ENCODE assay signal across 9 cellular contexts in genomic region chr2:30208453-30208852, GRCh38. TPM values are rescaled to one million over a fixed set of nuclear protein-coding genes. Genes with fewer than 3 reads are reported as not detected.
DNase-seq lines count a peak whose midpoint lies in the region; ATAC-seq and TF ChIP-seq lines count a peak whose summit lies in the region.
"Had no signal": no experiment of that assay in that cellular context is flagged by ENCODE, and none has a peak within 500 bp of the region (broad histone marks: within the 10 kb centered on the region; RNA-seq: fewer than 3 reads in every experiment).

No MANE protein-coding gene starts in this region.

- H3K36me3 ChIP-seq in esophagus muscularis mucosa: no peaks in the 10 kb centered on the region

- TF ChIP-seq CTCF in CD14-positive monocyte (IDR thresholded peaks at IDR 0.05) (peak; percentile 91), esophagus muscularis mucosa (IDR thresholded peaks at IDR 0.05) (peak; percentile 91 to 97 (median 93))

- peaks cover 0 to 7% (median 5%) of the 10 kb centered on the region in 3 donors for H3K27me3 Mint-ChIP-seq in CD14-positive monocyte (ENCODE audit: low read depth in 3 of 3)
- H3K27me3 Mint-ChIP-seq in activated CD4-positive, alpha-beta memory T cell treated with anti-CD3 and anti-CD28 coated beads for 36 hours: no peaks in the 10 kb centered on the region

- H3K4me1 ChIP-seq in esophagus muscularis mucosa: peaks cover 4 to 8% (median 7%) of the 10 kb centered on the region in 4 donors

- no peaks in the 10 kb centered on the region for H3K27me3 ChIP-seq in esophagus muscularis mucosa

- intact Hi-C loops in CD14-positive monocyte (cut with micrococcal nuclease): loop anchor here (5.0 kb wide), 1 partner anchor 499 kb away; no protein-coding TSS in a partner anchor
- intact Hi-C loops in activated CD4-positive, alpha-beta memory T cell treated with anti-CD3 and anti-CD28 coated beads for 36 hours (cut with micrococcal nuclease): loop anchor here (1.0 to 10.0 kb wide), 5 partner anchors 26 to 656 kb away; no protein-coding TSS in a partner anchor
- intact Hi-C loops in esophagus muscularis mucosa (cut with DNase I): loop anchor here (2.0 to 10.0 kb wide), 2 partner anchors 502 to 1126 kb away; no protein-coding TSS in a partner anchor

- H3K4me3 ChIP-seq in esophagus muscularis mucosa: no peak overlapping the region

- peak; percentile 52 for ATAC-seq in GM21786 (IDR thresholded peaks at IDR 0.05; ENCODE audit: unreplicated experiment)
- ATAC-seq in GM18517 (IDR thresholded peaks at IDR 0.05; ENCODE audit: unreplicated experiment): no peak

- H3K27ac Mint-ChIP-seq in CD14-positive monocyte: no peak overlapping the region
- no peak overlapping the region for H3K27ac Mint-ChIP-seq in activated CD4-positive, alpha-beta memory T cell treated with anti-CD3 and anti-CD28 coated beads for 36 hours

- no peaks in the 10 kb centered on the region for H3K36me3 Mint-ChIP-seq in CD14-positive monocyte
- H3K36me3 Mint-ChIP-seq in activated CD4-positive, alpha-beta memory T cell treated with anti-CD3 and anti-CD28 coated beads for 36 hours: no peaks in the 10 kb centered on the region
- H3K36me3 Mint-ChIP-seq: IgD-negative memory B cell had no signal

- TF ChIP-seq EP300 in esophagus muscularis mucosa (IDR thresholded peaks at IDR 0.05): no peak

- no peak overlapping the region for H3K4me3 Mint-ChIP-seq in CD14-positive monocyte
- H3K4me3 Mint-ChIP-seq in activated CD4-positive, alpha-beta memory T cell treated with anti-CD3 and anti-CD28 coated beads for 36 hours: no peak overlapping the region

- TF ChIP-seq POLR2A in esophagus muscularis mucosa (IDR thresholded peaks at IDR 0.05; ENCODE audit: low read depth): no peak

- CTCF ChIA-PET in activated CD4-positive, alpha-beta memory T cell treated with anti-CD3 and anti-CD28 coated beads for 36 hours (lab: Charles Lee): interaction anchor here (0.6 to 5.7 kb wide), 46 partner anchors 8 to 506 kb away, joined by 3 to 252 read pairs (median 6); partner anchors contain the start of genes LBH and LCLAT1

- no peaks in the 10 kb centered on the region for H3K9me3 ChIP-seq in esophagus muscularis mucosa

- POLR2A ChIA-PET in activated CD4-positive, alpha-beta memory T cell treated with anti-CD3 and anti-CD28 coated beads for 36 hours (lab: Charles Lee): interaction anchor here (1.3 kb wide), 1 partner anchor 18 kb away, joined by 4 read pairs; no protein-coding TSS in a partner anchor

- 0% methylated on average over 2 of the region's 2 CpGs for WGBS in esophagus muscularis mucosa

- no peak for DNase-seq in CD14-positive monocyte (ENCODE audit: low spot score)
- DNase-seq in NCI-H2227 treated with DMSO at 0.1 percent for 48 hours (lab: John Stamatoyannopoulos, UW): peak; percentile 52
- DNase-seq in activated CD4-positive, alpha-beta memory T cell treated with anti-CD3 and anti-CD28 coated beads for 36 hours: peak; percentile 56
- no peak for DNase-seq in esophagus muscularis mucosa (ENCODE audit: extremely low spot score)
- peak; percentile 75 for DNase-seq in myocyte (ENCODE audit: low read depth)
- no peak for DNase-seq in NCI-H128 (lab: John Stamatoyannopoulos, UW; ENCODE audit: unreplicated experiment)

- peaks cover 2% of the 10 kb centered on the region for H3K4me1 Mint-ChIP-seq in CD14-positive monocyte
- peaks cover 13% of the 10 kb centered on the region for H3K4me1 Mint-ChIP-seq in activated CD4-positive, alpha-beta memory T cell treated with anti-CD3 and anti-CD28 coated beads for 36 hours (ENCODE audit: low read depth)

- H3K9me3 Mint-ChIP-seq in CD14-positive monocyte: no peaks in the 10 kb centered on the region
- no peaks in the 10 kb centered on the region for H3K9me3 Mint-ChIP-seq in activated CD4-positive, alpha-beta memory T cell treated with anti-CD3 and anti-CD28 coated beads for 36 hours
- H3K9me3 Mint-ChIP-seq: IgD-negative memory B cell had no signal

- no peak overlapping the region for H3K27ac ChIP-seq in esophagus muscularis mucosa (replicated peaks in 1 of 4)

RNA-seq across cellular contexts. Expression of gene LBH, which starts 22.9 kb away (rescaled TPM):
- polyA plus RNA-seq in CD14-positive monocyte: under 1 TPM; 0.42 to 0.76 TPM
- total RNA-seq in activated CD4-positive, alpha-beta memory T cell treated with anti-CD3 and anti-CD28 coated beads for 36 hours: 100 to 1,000 TPM; 109 to 112 TPM
- total RNA-seq in esophagus muscularis mucosa (1,000 to 10,000 TPM in 1 of 4 donors, 100 to 1,000 TPM in 3; 120 to 1,007 (median 283) TPM), myocyte (28.8 and 130 TPM in 2 replicates)
- polyA plus RNA-seq in myocyte (2012): 42.4 TPM

Comparison
In these comparisons a context has a peak if more than half of its experiments do, and no peak if none do; other contexts are left out.
1. DNase-seq: peak in NCI-H2227 treated with DMSO at 0.1 percent for 48 hours (single experiment), activated CD4-positive, alpha-beta memory T cell treated with anti-CD3 and anti-CD28 coated beads for 36 hours (single experiment) and myocyte (single experiment); none in CD14-positive monocyte (single experiment), esophagus muscularis mucosa (single experiment) and NCI-H128 (single experiment).